9 cellular contexts compared by ENCODE assay signal in the genomic region with DNA sequence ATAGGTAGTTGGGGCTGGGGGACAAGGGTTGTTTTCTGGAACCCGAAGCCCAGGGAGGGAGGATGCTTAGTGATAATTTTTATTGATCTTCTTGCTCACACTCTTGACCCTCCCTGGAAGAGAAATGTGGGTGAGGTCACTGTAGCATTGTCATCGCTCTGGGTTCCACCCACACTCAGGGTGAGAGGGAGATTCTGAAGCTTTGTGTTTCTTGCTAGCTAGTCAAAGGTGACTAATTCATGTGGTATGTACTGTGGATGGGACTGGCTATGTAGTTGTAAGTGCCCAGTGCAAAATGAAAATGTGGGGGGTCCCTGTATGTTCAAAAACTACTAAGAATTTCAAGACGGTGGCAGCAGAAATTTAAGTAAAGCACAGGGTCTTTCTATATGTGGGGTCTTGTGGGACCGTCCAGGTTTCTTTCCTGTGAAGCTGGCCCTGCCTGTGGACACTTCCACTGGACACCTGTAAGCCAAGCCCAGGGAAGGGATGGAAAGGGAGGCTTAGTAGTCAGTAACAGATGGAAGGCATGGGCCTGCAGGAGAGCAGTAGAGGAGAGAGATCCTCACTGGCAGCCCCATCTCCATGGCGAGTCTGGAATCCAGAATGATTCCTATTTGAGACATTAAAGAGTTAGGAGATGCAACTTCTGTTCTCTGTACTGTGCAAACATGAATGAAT. TPM values are rescaled to one million over a fixed set of nuclear protein-coding genes. Genes with fewer than 3 reads are reported as not detected.
DNase-seq lines count a peak whose midpoint lies in the region; ATAC-seq and TF ChIP-seq lines count a peak whose summit lies in the region.
"Had no signal": no experiment of that assay in that cellular context is flagged by ENCODE, and none has a peak within 500 bp of the region (broad histone marks: within the 10 kb centered on the region; RNA-seq: fewer than 3 reads in every experiment).

No MANE protein-coding gene starts in this region.

- H3K36me3 ChIP-seq in H7 (replicated peaks; ENCODE audit: control insufficient read depth, insufficient read depth, low read length) (no peaks in the 10 kb centered on the region), SJCRH30 (no peaks in the 10 kb centered on the region)
- H3K36me3 ChIP-seq: esophagus muscularis mucosa, pancreas had no signal

- no peak overlapping the region for H3K4me3 Mint-ChIP-seq in CD14-positive monocyte

- H3K27me3 ChIP-seq in H7 (ENCODE audit: control insufficient read depth, insufficient read depth, low read length) (no peaks in the 10 kb centered on the region), SJCRH30 (no peaks in the 10 kb centered on the region)
- H3K27me3 ChIP-seq: pancreas had no signal

- no peak overlapping the region for H3K27ac Mint-ChIP-seq in CD14-positive monocyte

- intact Hi-C loops in CD14-positive monocyte (cut with micrococcal nuclease) = no loop called here

- H3K27ac ChIP-seq in SJCRH30 = no peak overlapping the region
- H3K27ac ChIP-seq: esophagus muscularis mucosa, pancreas had no signal

- H3K9me3 Mint-ChIP-seq in CD14-positive monocyte = peaks cover 0 to 4% (median 1%) of the 10 kb centered on the region in 7 donors

- H3K4me1 ChIP-seq in SJCRH30 = peaks cover 8% of the 10 kb centered on the region
- H3K4me1 ChIP-seq: esophagus muscularis mucosa, pancreas had no signal

- no peaks in the 10 kb centered on the region for H3K4me1 Mint-ChIP-seq in CD14-positive monocyte

- peak; percentile 30 for DNase-seq in H7
- peak; percentile 35 to 41 for DNase-seq in SJCRH30
- DNase-seq in fibroblast of the aortic adventitia (ENCODE audit: low read depth) = peak; percentile 91
- no peak for DNase-seq in stimulated activated naive CD8-positive, alpha-beta T cell treated with anti-CD3 and anti-CD28 coated beads, Interleukin-15, Interleukin-2, amounts not matched to agents 100 U/mL and 50 U/mL, for 24 hours
- DNase-seq in stimulated activated naive CD4-positive, alpha-beta T cell (lab: John Stamatoyannopoulos, UW) = no peak
- no peak for DNase-seq in CD14-positive monocyte (ENCODE audit: low spot score)
- DNase-seq: pancreas had no signal

- ATAC-seq in stimulated activated naive CD8-positive, alpha-beta T cell treated with anti-CD3 and anti-CD28 coated beads, Interleukin-15, Interleukin-2, amounts not matched to agents 100 U/mL and 50 U/mL, for 24 hours = peak; percentile 84
- ATAC-seq in GM21423 (IDR thresholded peaks at IDR 0.05; ENCODE audit: unreplicated experiment) = no peak

- no peaks in the 10 kb centered on the region for H3K36me3 Mint-ChIP-seq in CD14-positive monocyte

- no peak for TF ChIP-seq CTCF in fibroblast of the aortic adventitia (IDR thresholded peaks at IDR 0.05; ENCODE audit: insufficient read depth, low read length)
- TF ChIP-seq CTCF in CD14-positive monocyte (IDR thresholded peaks at IDR 0.05) = no peak

- peaks cover 1 to 3% (median 2%) of the 10 kb centered on the region in 3 donors for H3K27me3 Mint-ChIP-seq in CD14-positive monocyte (ENCODE audit: low read depth in 3 of 3)

- no peak overlapping the region for H3K4me3 ChIP-seq in H7 (ENCODE audit: insufficient read depth, low read depth, low read length)
- no peak overlapping the region for H3K4me3 ChIP-seq in SJCRH30
- H3K4me3 ChIP-seq in fibroblast of the aortic adventitia (ENCODE audit: low read depth, low read length) = no peak overlapping the region
- H3K4me3 ChIP-seq: esophagus muscularis mucosa, pancreas had no signal

- H3K9me3 ChIP-seq in SJCRH30 (replicated peaks) = no peaks in the 10 kb centered on the region
- H3K9me3 ChIP-seq: pancreas had no signal

RNA-seq across cellular contexts. Expression of a gene that starts 35.0 kb away (rescaled TPM):
- total RNA-seq in H7 (2014; rRNA removed; shearing (Covaris generic)) = 66.9 and 77.8 TPM in 2 replicates
- total RNA-seq in SJCRH30 (2014; rRNA removed; shearing (Covaris generic)) = 128 and 131 TPM in 2 replicates
- 56.8 and 69.0 TPM in 2 replicates for total RNA-seq in fibroblast of the aortic adventitia (ENCODE audit: low replicate concordance)
- 10 to 100 TPM; 65.5 to 66.5 TPM for polyA plus RNA-seq in CD14-positive monocyte

RNA-seq across cellular contexts. Expression of a gene that starts 53.7 kb away (rescaled TPM):
- total RNA-seq in H7 (2014; rRNA removed; shearing (Covaris generic)) = 84.7 and 84.8 TPM in 2 replicates
- total RNA-seq in SJCRH30 (2014; rRNA removed; shearing (Covaris generic)) = 115 and 118 TPM in 2 replicates
- total RNA-seq in fibroblast of the aortic adventitia (ENCODE audit: low replicate concordance) = 49.5 and 176 TPM in 2 replicates
- polyA plus RNA-seq in CD14-positive monocyte = 10 to 100 TPM; 30.6 to 32.6 TPM

Comparison
In these comparisons a context has a peak if more than half of its experiments do, and no peak if none do; other contexts are left out.
1. DNase-seq: peak in H7 (single experiment), SJCRH30 (2 of 2) and fibroblast of the aortic adventitia (single experiment); none in stimulated activated naive CD8-positive, alpha-beta T cell treated with anti-CD3 and anti-CD28 coated beads, Interleukin-15, Interleukin-2, amounts not matched to agents 100 U/mL and 50 U/mL, for 24 hours (single experiment), stimulated activated naive CD4-positive, alpha-beta T cell (0 of 6) and CD14-positive monocyte (single experiment).